ENCODE assay signal across 8 cellular contexts in genomic region chr1:168342572-168343280, GRCh38.
DNase-seq lines count a peak whose midpoint lies in the region; ATAC-seq and TF ChIP-seq lines count a peak whose summit lies in the region.

No MANE protein-coding gene starts in this region.

- H3K36me3 ChIP-seq in GM23248 (ENCODE audit: low read depth) (no peaks in the 10 kb centered on the region), neural cell (ENCODE audit: insufficient read depth, low read length) (no peaks in the 10 kb centered on the region)

- in situ Hi-C loops in GM23248 (cut with MboI) = loop anchor here (10.0 to 25.0 kb wide), 2 partner anchors 242 to 995 kb away; no protein-coding TSS in a partner anchor

- peak overlapping the region; percentile 36 for H3K4me3 ChIP-seq in GM23248
- H3K4me3 ChIP-seq in fibroblast of pulmonary artery (replicated peaks; ENCODE audit: low read depth, low read length) = peak overlapping the region; percentile 15
- H3K4me3 ChIP-seq in neural cell (ENCODE audit: low read length) = no peak overlapping the region

- H3K9ac ChIP-seq in GM23248 (peak overlapping the region; percentile 49), neural cell (ENCODE audit: low read length) (no peak overlapping the region)

- H3K79me2 ChIP-seq in GM23248 (ENCODE audit: insufficient read depth) = no peaks in the 10 kb centered on the region
- H3K79me2 ChIP-seq in neural cell (replicated peaks; ENCODE audit: insufficient read depth, low read length) = no peaks in the 10 kb centered on the region

- peaks cover 39% of the 10 kb centered on the region for H3K4me1 Mint-ChIP-seq in stimulated activated naive CD8-positive, alpha-beta T cell treated with anti-CD3 and anti-CD28 coated beads, Interleukin-15, amount 100 ng/mL, for 72 hours

- peak; percentile 95 for TF ChIP-seq RAD21 in neural cell (conservative IDR thresholded peaks at IDR 0.05)

- DNase-seq in DMS53 (lab: John Stamatoyannopoulos, UW) = peak; percentile 85
- DNase-seq in GM23248 = peak; percentile 94
- peak; percentile 72 for DNase-seq in LHCN-M2 (ENCODE audit: low read depth)
- peak; percentile 81 for DNase-seq in RPMI7951 (ENCODE audit: low read depth)
- peak; percentile 77 to 78 for DNase-seq in activated T-helper 1 cell treated with anti-CD3 and anti-CD28 coated beads, Interleukin-2, amount 50 U/mL, for 16 hours (ENCODE audit: low read depth in 1 of 2, low spot score in 1 of 2)
- DNase-seq in fibroblast of pulmonary artery (ENCODE audit: low read depth) = peak; percentile 94
- DNase-seq in stimulated activated naive CD8-positive, alpha-beta T cell treated with anti-CD3 and anti-CD28 coated beads, Interleukin-15, amount 100 ng/mL, for 72 hours = peak; percentile 80 to 85

- H3K9me2 ChIP-seq in GM23248 (ENCODE audit: insufficient read depth) (no peaks in the 10 kb centered on the region), neural cell (ENCODE audit: insufficient read depth, low read length) (no peaks in the 10 kb centered on the region)

- TF ChIP-seq CTCF in fibroblast of pulmonary artery (IDR thresholded peaks at IDR 0.05; ENCODE audit: low read length, missing control alignments) (peak; percentile 77), neural cell (IDR thresholded peaks at IDR 0.05; ENCODE audit: poor library complexity, severe bottlenecking) (peak; percentile 90)

- 7 to 10% methylated on average over 21 of the region's 21 CpGs for WGBS in GM23248 (ENCODE audit: low coverage in 1 of 2, low lambda C conversion rate in 2 of 2, missing lambda C conversion rate in 2 of 2), 2 experiments

- H3F3A ChIP-seq in GM23248 (ENCODE audit: insufficient read depth) = 0 out of 2 replicates have a peak, but pooled peaks cover 11% of the 10 kb centered on the region
- H3F3A ChIP-seq in neural cell (ENCODE audit: insufficient read depth, low read length, poor library complexity, severe bottlenecking) = no peaks in the 10 kb centered on the region

- H2AFZ ChIP-seq in GM23248 = peak overlapping the region; percentile 49
- H2AFZ ChIP-seq in neural cell (ENCODE audit: low read depth, low read length) = no peak overlapping the region

- H3K4me3 Mint-ChIP-seq in stimulated activated naive CD8-positive, alpha-beta T cell treated with anti-CD3 and anti-CD28 coated beads, Interleukin-15, amount 100 ng/mL, for 72 hours = peak overlapping the region in 1 of 2 donors; percentile 36

- no peaks in the 10 kb centered on the region for H3K27me3 ChIP-seq in GM23248 (replicated peaks; ENCODE audit: insufficient read depth)
- H3K27me3 ChIP-seq in neural cell (ENCODE audit: insufficient read depth, low read depth, low read length) = no peaks in the 10 kb centered on the region

- peaks cover 14% of the 10 kb centered on the region for H3K4me1 ChIP-seq in GM23248 (ENCODE audit: insufficient read depth)

- no peak overlapping the region for H3K27ac ChIP-seq in GM23248
- no peak overlapping the region for H3K27ac ChIP-seq in neural cell (ENCODE audit: low read length)

- H4K20me1 ChIP-seq in GM23248 (ENCODE audit: insufficient read depth) (no peaks in the 10 kb centered on the region), neural cell (ENCODE audit: insufficient read depth) (no peaks in the 10 kb centered on the region)

- H3K9me3 Mint-ChIP-seq in stimulated activated naive CD8-positive, alpha-beta T cell treated with anti-CD3 and anti-CD28 coated beads, Interleukin-15, amount 100 ng/mL, for 72 hours = peaks cover 0 to 4% of the 10 kb centered on the region in 2 donors

- H3K27ac Mint-ChIP-seq in stimulated activated naive CD8-positive, alpha-beta T cell treated with anti-CD3 and anti-CD28 coated beads, Interleukin-15, amount 100 ng/mL, for 72 hours = peak overlapping the region; percentile 5 to 9

- H3K9me3 ChIP-seq in GM23248 (ENCODE audit: low read depth) (no peaks in the 10 kb centered on the region), neural cell (ENCODE audit: low read length) (no peaks in the 10 kb centered on the region)

- no peaks in the 10 kb centered on the region for H3K27me3 Mint-ChIP-seq in stimulated activated naive CD8-positive, alpha-beta T cell treated with anti-CD3 and anti-CD28 coated beads, Interleukin-15, amount 100 ng/mL, for 72 hours

- H3K4me2 ChIP-seq in GM23248 (ENCODE audit: unreplicated experiment) = peak overlapping the region; percentile 55
- no peak overlapping the region for H3K4me2 ChIP-seq in neural cell (ENCODE audit: low read length)

- ATAC-seq in stimulated activated naive CD8-positive, alpha-beta T cell treated with anti-CD3 and anti-CD28 coated beads, Interleukin-15, amount 100 ng/mL, for 72 hours = peak; percentile 95

- no peak for TF ChIP-seq EP300 in neural cell (conservative IDR thresholded peaks at IDR 0.05; ENCODE audit: poor library complexity, severe bottlenecking)

TF ChIP-seq in neural cell, 6 proteins besides CTCF, POLR2A, EP300 and RAD21:
- TF ChIP-seq SMC3 (conservative IDR thresholded peaks at IDR 0.05; ENCODE audit: poor library complexity) (peak; percentile 96), EZH2 (IDR thresholded peaks at IDR 0.05; ENCODE audit: borderline replicate concordance, insufficient read depth, low read length, poor library complexity, severe bottlenecking) (no peak)
TF ChIP-seq in neural cell: peak in this region for 1.
